Comparison of ENCODE assay signal across 8 cellular contexts in genomic region chr10:110867011-110867806, GRCh38. TPM values are rescaled to one million over a fixed set of nuclear protein-coding genes. Genes with fewer than 3 reads are reported as not detected.
A peak's percentile ranks its signal among the peaks of the same experiment; 100 is the strongest.
DNase-seq lines count a peak whose midpoint lies in the region; ATAC-seq lines count a peak whose summit lies in the region.
"Not testable (repeated sequence)": the region's sequence is repeated elsewhere in the genome, so short reads cannot be mapped to it uniquely, and the experiment has no call there.

No MANE protein-coding gene starts in this region.

- H3K4ac ChIP-seq in trophoblast cell (ENCODE audit: low read depth, low read length): not testable (repeated sequence)

- H3K36me3 Mint-ChIP-seq in activated T-helper 2 cell treated with anti-CD3 and anti-CD28 coated beads, Interferon-gamma antibody, Interleukin-2, Interleukin-4, amounts not matched to agents 10 μg/mL and 5 μg/mL and 100 μg/mL, durations not matched to agents 14 hours and 24 hours and 36 hours (ENCODE audit: low read depth): not testable (repeated sequence)

- not testable (repeated sequence) for H2BK5ac ChIP-seq in trophoblast cell (ENCODE audit: low read depth, low read length, poor library complexity)

- not testable (repeated sequence) for H3K18ac ChIP-seq in trophoblast cell (ENCODE audit: low read length)

- H3K14ac ChIP-seq in trophoblast cell (ENCODE audit: low read length): not testable (repeated sequence)

- not testable (repeated sequence) for H2BK120ac ChIP-seq in trophoblast cell (ENCODE audit: insufficient read depth, low read length, poor library complexity)

- H3K4me3 Mint-ChIP-seq in activated T-helper 2 cell treated with anti-CD3 and anti-CD28 coated beads, Interferon-gamma antibody, Interleukin-2, Interleukin-4, amounts not matched to agents 10 μg/mL and 5 μg/mL and 100 μg/mL, durations not matched to agents 14 hours and 24 hours and 36 hours (ENCODE audit: low read depth): not testable (repeated sequence)

- DNase-seq in Ammon's horn (ENCODE audit: low spot score): peak; percentile 47
- DNase-seq in OCI-M1 (lab: John Stamatoyannopoulos, UW): peak; percentile 39
- not testable (repeated sequence) for DNase-seq in activated T-helper 2 cell treated with anti-CD3 and anti-CD28 coated beads, Interferon-gamma antibody, Interleukin-2, Interleukin-4, amounts not matched to agents 10 μg/mL and 5 μg/mL and 100 μg/mL, durations not matched to agents 14 hours and 24 hours and 36 hours (ENCODE audit: low spot score); right cardiac atrium; trophoblast cell

- not testable (repeated sequence) for H3K9me3 Mint-ChIP-seq in activated T-helper 2 cell treated with anti-CD3 and anti-CD28 coated beads, Interferon-gamma antibody, Interleukin-2, Interleukin-4, amounts not matched to agents 10 μg/mL and 5 μg/mL and 100 μg/mL, durations not matched to agents 14 hours and 24 hours and 36 hours

- peak overlapping the region; percentile 72 for H3K27ac Mint-ChIP-seq in activated T-helper 2 cell treated with anti-CD3 and anti-CD28 coated beads, Interferon-gamma antibody, Interleukin-2, Interleukin-4, amounts not matched to agents 10 μg/mL and 5 μg/mL and 100 μg/mL, durations not matched to agents 14 hours and 24 hours and 36 hours

- H4K12ac ChIP-seq in trophoblast cell (ENCODE audit: low read depth, low read length): not testable (repeated sequence)

- H3K4me1 Mint-ChIP-seq in activated T-helper 2 cell treated with anti-CD3 and anti-CD28 coated beads, Interferon-gamma antibody, Interleukin-2, Interleukin-4, amounts not matched to agents 10 μg/mL and 5 μg/mL and 100 μg/mL, durations not matched to agents 14 hours and 24 hours and 36 hours (ENCODE audit: low read depth): peaks cover 73% of the 10 kb centered on the region

- H2AFZ ChIP-seq in trophoblast cell (ENCODE audit: insufficient read depth, low read length, poor library complexity): not testable (repeated sequence)

- intact Hi-C loops in activated T-helper 2 cell treated with anti-CD3 and anti-CD28 coated beads, Interferon-gamma antibody, Interleukin-2, Interleukin-4, amounts not matched to agents 10 μg/mL and 5 μg/mL and 100 μg/mL, durations not matched to agents 14 hours and 24 hours and 36 hours (cut with micrococcal nuclease): loop anchor here (10.0 kb wide), 1 partner anchor 452 kb away; no protein-coding TSS in a partner anchor
- intact Hi-C loops in right cardiac atrium (cut with DNase I): not testable (repeated sequence)

- peak overlapping the region; percentile 8 for H3K27ac ChIP-seq in right cardiac atrium (ENCODE audit: low read length)
- not testable (repeated sequence) for H3K27ac ChIP-seq in trophoblast cell (ENCODE audit: low read depth, low read length)

- peak; percentile 27 for ATAC-seq in GM18873 (IDR thresholded peaks at IDR 0.05; ENCODE audit: low FRiP score, unreplicated experiment)
- ATAC-seq in GM21825 (IDR thresholded peaks at IDR 0.05; ENCODE audit: unreplicated experiment): peak; percentile 22
- peak; percentile 32 for ATAC-seq in HG03354 (IDR thresholded peaks at IDR 0.05; ENCODE audit: poor library complexity, severe bottlenecking, unreplicated experiment)
- ATAC-seq in right cardiac atrium: not testable (repeated sequence)

- not testable (repeated sequence) for H3K23ac ChIP-seq in trophoblast cell (ENCODE audit: low read length)

- H2AK5ac ChIP-seq in trophoblast cell (ENCODE audit: low read length): not testable (repeated sequence)

- not testable (repeated sequence) for H3K9me3 ChIP-seq in right cardiac atrium (ENCODE audit: control insufficient read depth, low read length); trophoblast cell (ENCODE audit: insufficient read depth, low read depth, low read length)

- not testable (repeated sequence) for H3K27me3 ChIP-seq in right cardiac atrium (ENCODE audit: control insufficient read depth, insufficient read depth); trophoblast cell (ENCODE audit: insufficient read depth, low read length)

- peak overlapping the region; percentile 33 for H4K91ac ChIP-seq in trophoblast cell (ENCODE audit: low read depth, low read length)

- H2BK12ac ChIP-seq in trophoblast cell (ENCODE audit: low read length): not testable (repeated sequence)

- not testable (repeated sequence) for H3K9ac ChIP-seq in trophoblast cell (ENCODE audit: low read length)

- not testable (repeated sequence) for H3K4me2 ChIP-seq in trophoblast cell (ENCODE audit: low read length)

- WGBS in right cardiac atrium: 85% methylated on average over 8 of the region's 8 CpGs
- no CpG with 5 or more reads among the region's 8 CpGs for WGBS in trophoblast cell (ENCODE audit: extremely low coverage, insufficient coverage, insufficient read length)

- H3K4me3 ChIP-seq in right cardiac atrium (ENCODE audit: low read length); trophoblast cell (ENCODE audit: low read depth, low read length): not testable (repeated sequence)

- H4K8ac ChIP-seq in trophoblast cell (ENCODE audit: low read depth, low read length): not testable (repeated sequence)

- not testable (repeated sequence) for H3K4me1 ChIP-seq in right cardiac atrium (ENCODE audit: control insufficient read depth, insufficient read depth, low read length)
- peaks cover 7 to 10% of the 10 kb centered on the region in 2 experiments for H3K4me1 ChIP-seq in trophoblast cell (ENCODE audit: control insufficient read depth in 1 of 2, insufficient read depth in 2 of 2, low read length in 2 of 2)

- peaks cover 11% of the 10 kb centered on the region for H3K79me1 ChIP-seq in trophoblast cell (ENCODE audit: low read length)

- not testable (repeated sequence) for H3K36me3 ChIP-seq in trophoblast cell (ENCODE audit: control insufficient read depth in 1 of 2, insufficient read depth in 2 of 2, low read length in 2 of 2)

- not testable (repeated sequence) for H3K27me3 Mint-ChIP-seq in activated T-helper 2 cell treated with anti-CD3 and anti-CD28 coated beads, Interferon-gamma antibody, Interleukin-2, Interleukin-4, amounts not matched to agents 10 μg/mL and 5 μg/mL and 100 μg/mL, durations not matched to agents 14 hours and 24 hours and 36 hours (ENCODE audit: low read depth)

- not testable (repeated sequence) for H3K79me2 ChIP-seq in trophoblast cell (ENCODE audit: control insufficient read depth, insufficient read depth, low read length, poor library complexity)

RNA-seq across cellular contexts. Expression of gene PDCD4, which starts 4.5 kb away (rescaled TPM):
- total RNA-seq in activated T-helper 2 cell treated with anti-CD3 and anti-CD28 coated beads, Interferon-gamma antibody, Interleukin-2, Interleukin-4, amounts not matched to agents 10 μg/mL and 5 μg/mL and 100 μg/mL, durations not matched to agents 14 hours and 24 hours and 36 hours: 60.4 and 67.7 TPM in 2 replicates
- 10 to 100 TPM; 61.5 to 82.7 (median 76.2) TPM for total RNA-seq in right cardiac atrium
- 39.8 TPM for polyA plus RNA-seq in right cardiac atrium
- 57.0 and 61.1 TPM in 2 replicates for polyA plus RNA-seq in trophoblast cell (2013)

RNA-seq across cellular contexts. Expression of gene BBIP1, which starts 51.8 kb away (rescaled TPM):
- total RNA-seq in activated T-helper 2 cell treated with anti-CD3 and anti-CD28 coated beads, Interferon-gamma antibody, Interleukin-2, Interleukin-4, amounts not matched to agents 10 μg/mL and 5 μg/mL and 100 μg/mL, durations not matched to agents 14 hours and 24 hours and 36 hours: 31.5 and 32.7 TPM in 2 replicates
- total RNA-seq in right cardiac atrium: 10 to 100 TPM; 24.5 to 27.8 (median 26.9) TPM
- 30.0 TPM for polyA plus RNA-seq in right cardiac atrium
- 25.9 and 26.3 TPM in 2 replicates for polyA plus RNA-seq in trophoblast cell (2013)

RNA-seq across cellular contexts. Expression of gene SHOC2, which starts 52.2 kb away (rescaled TPM):
- total RNA-seq in activated T-helper 2 cell treated with anti-CD3 and anti-CD28 coated beads, Interferon-gamma antibody, Interleukin-2, Interleukin-4, amounts not matched to agents 10 μg/mL and 5 μg/mL and 100 μg/mL, durations not matched to agents 14 hours and 24 hours and 36 hours: 36.4 and 44.3 TPM in 2 replicates
- 10 to 100 TPM; 49.4 to 60.7 (median 52.1) TPM for total RNA-seq in right cardiac atrium
- 24.8 TPM for polyA plus RNA-seq in right cardiac atrium
- 34.3 and 36.2 TPM in 2 replicates for polyA plus RNA-seq in trophoblast cell (2013)
